In the genomic region with DNA sequence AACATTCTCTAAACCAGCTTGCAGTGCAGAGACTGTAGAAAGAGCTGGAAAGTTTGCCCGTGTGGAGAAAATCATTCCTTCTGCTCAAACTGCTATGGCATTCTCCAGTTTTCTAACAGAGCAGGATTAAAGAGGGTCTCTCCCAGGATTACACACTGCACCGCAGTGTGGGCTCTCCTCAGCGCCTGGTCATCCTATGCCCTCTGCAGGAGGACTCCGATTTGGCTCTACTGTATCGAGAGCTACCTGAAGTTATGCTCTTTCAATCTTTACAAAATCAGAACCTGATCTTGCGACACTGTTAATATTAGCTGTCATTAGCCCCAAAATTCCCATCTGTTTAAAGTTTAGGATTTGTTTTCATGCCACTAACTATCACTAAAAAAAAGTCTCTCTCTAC, we compare ENCODE assay signal across 1 cellular context.
TF ChIP-seq lines count a peak whose summit lies in the region.

No MANE protein-coding gene starts in this region.

TF ChIP-seq in HCT116, 20 proteins besides CTCF, POLR2A, EP300 and RAD21:
- TF ChIP-seq CEBPB (IDR thresholded peaks at IDR 0.05; ENCODE audit: low read depth) (no peak), TCF7L2 (IDR thresholded peaks at IDR 0.05; ENCODE audit: borderline replicate concordance, extremely low read depth, insufficient read depth, insufficient read length) (no peak)
TF ChIP-seq in HCT116: peak in this region for 0.
